ENCODE assay signal across 8 cellular contexts in genomic region chr2:10303174-10303633, GRCh38. TPM values are rescaled to one million over a fixed set of nuclear protein-coding genes. Genes with fewer than 3 reads are reported as not detected.
DNase-seq lines count a peak whose midpoint lies in the region; ATAC-seq and TF ChIP-seq lines count a peak whose summit lies in the region.

No MANE protein-coding gene starts in this region.

- TF ChIP-seq POLR2A in prostate gland (IDR thresholded peaks at IDR 0.05), result no peak

- ATAC-seq in GM19023 (IDR thresholded peaks at IDR 0.05; ENCODE audit: unreplicated experiment) (peak; percentile 11), HG03095 (IDR thresholded peaks at IDR 0.05; ENCODE audit: unreplicated experiment) (peak; percentile 3)

- H3K4me1 ChIP-seq in prostate gland (replicated peaks), result peaks cover 3% of the 10 kb centered on the region

- H3K4me3 ChIP-seq in foreskin fibroblast (ENCODE audit: low read depth in 1 of 2, low read length in 2 of 2), result peak overlapping the region; percentile 79 to 80
- peak overlapping the region; percentile 81 to 85 for H3K4me3 ChIP-seq in prostate gland

- no peaks in the 10 kb centered on the region for H3K27me3 ChIP-seq in prostate gland (replicated peaks; ENCODE audit: insufficient read depth)

- peak overlapping the region; percentile 44 to 68 for H3K27ac ChIP-seq in prostate gland

- H3K9me3 ChIP-seq in prostate gland, result no peaks in the 10 kb centered on the region

- H3K36me3 ChIP-seq in prostate gland, result no peaks in the 10 kb centered on the region

- intact Hi-C loops in prostate gland (cut with DNase I), result loop anchor here (5.0 kb wide), 2 partner anchors 104 to 181 kb away; partner anchors contain the start of gene RRM2

- DNase-seq in activated CD4-positive, alpha-beta T cell treated with anti-CD3 and anti-CD28 coated beads, Interleukin-2, amount 50 U/mL, for 1 hour, result peak; percentile 22
- DNase-seq in foreskin fibroblast, result no peak
- DNase-seq in prostate gland (ENCODE audit: low spot score), result no peak
- DNase-seq in NOMO-1 (lab: John Stamatoyannopoulos, UW; ENCODE audit: unreplicated experiment in 2 of 2), result no peak
- no peak for DNase-seq in ecto neural progenitor cell (ENCODE audit: low spot score)
- DNase-seq in NCI-H1105 (lab: John Stamatoyannopoulos, UW), result no peak

- no peak for TF ChIP-seq CTCF in foreskin fibroblast (IDR thresholded peaks at IDR 0.05; ENCODE audit: low read depth, low read length)
- TF ChIP-seq CTCF in prostate gland (IDR thresholded peaks at IDR 0.05), result no peak

- under 1% methylated on average over 32 of the region's 42 CpGs for WGBS in prostate gland

RNA-seq across cellular contexts. Expression of gene HPCAL1, which starts 0.5 kb away (rescaled TPM):
- total RNA-seq in prostate gland, result 100 to 1,000 TPM in 1 of 2 donors, 10 to 100 TPM in 1; 22.5 to 203 TPM
